Comparison of ENCODE assay signal across 8 cellular contexts in genomic region chr2:196239622-196240587, GRCh38.
DNase-seq lines count a peak whose midpoint lies in the region; ATAC-seq and TF ChIP-seq lines count a peak whose summit lies in the region.

No MANE protein-coding gene starts in this region.

- TF ChIP-seq EP300 in stomach (IDR thresholded peaks at IDR 0.05): no peak

- H3K27ac Mint-ChIP-seq in IgD-negative memory B cell (peak overlapping the region; percentile 94 to 98 (median 96)), glutamatergic neuron (ENCODE audit: unreplicated experiment) (no peak overlapping the region)

- intact Hi-C loops in stomach (cut with DNase I; ENCODE audit: low total_unique reads): no loop called here

- H3K4me3 Mint-ChIP-seq in IgD-negative memory B cell: peak overlapping the region; percentile 44 to 91 (median 75)
- H3K4me3 Mint-ChIP-seq in glutamatergic neuron (ENCODE audit: unreplicated experiment): no peak overlapping the region

- no peaks in the 10 kb centered on the region for H3K9me3 ChIP-seq in stomach

- no peaks in the 10 kb centered on the region for H3K27me3 ChIP-seq in stomach

- DNase-seq in Caki2 (ENCODE audit: low read depth) (peak; percentile 60), choroid plexus epithelial cell (ENCODE audit: low read depth) (peak; percentile 87), mucosa of gallbladder (ENCODE audit: low spot score) (peak; percentile 72), stomach (peak; percentile 67), glutamatergic neuron (no peak)
- DNase-seq in activated CD4-positive, CD25-positive, alpha-beta regulatory T cell (lab: John Stamatoyannopoulos, UW): peak; percentile 6 to 58 (median 42)

- no peaks in the 10 kb centered on the region for H3K27me3 Mint-ChIP-seq in IgD-negative memory B cell
- H3K27me3 Mint-ChIP-seq in glutamatergic neuron (ENCODE audit: unreplicated experiment): peaks cover 7% of the 10 kb centered on the region

- peak; percentile 39 for TF ChIP-seq CTCF in choroid plexus epithelial cell (conservative IDR thresholded peaks at IDR 0.05; ENCODE audit: low read depth, low read length)
- peak in 1 of 7 experiments; percentile 7 for TF ChIP-seq CTCF in stomach (IDR thresholded peaks at IDR 0.05)
- no peak for TF ChIP-seq CTCF in glutamatergic neuron (IDR thresholded peaks at IDR 0.05; ENCODE audit: partially characterized antibody, unreplicated experiment)

- ATAC-seq in GM21529 (IDR thresholded peaks at IDR 0.05; ENCODE audit: unreplicated experiment): peak; percentile 88

- H3K9me3 Mint-ChIP-seq in IgD-negative memory B cell (no peaks in the 10 kb centered on the region), glutamatergic neuron (ENCODE audit: unreplicated experiment) (peaks cover 3% of the 10 kb centered on the region)

- peaks cover 47 to 60% (median 58%) of the 10 kb centered on the region in 3 donors for H3K4me1 Mint-ChIP-seq in IgD-negative memory B cell
- no peaks in the 10 kb centered on the region for H3K4me1 Mint-ChIP-seq in glutamatergic neuron (ENCODE audit: low read depth, unreplicated experiment)

- in situ Hi-C loops in Caki2 (cut with HindIII; ENCODE audit: low pct_unique_long_range_greater_than_20kb, low sequenced_read_pairs): no loop called here

- H3K36me3 Mint-ChIP-seq in IgD-negative memory B cell (peaks cover 2% of the 10 kb centered on the region), glutamatergic neuron (ENCODE audit: unreplicated experiment) (peaks cover 17% of the 10 kb centered on the region)

- 42 to 66% (median 62%) methylated on average over 10 of the region's 10 CpGs for WGBS in stomach, 5 donors

- H3K4me1 ChIP-seq in stomach: peaks cover 0 to 14% (median 6%) of the 10 kb centered on the region in 4 donors

- no peaks in the 10 kb centered on the region for H3K36me3 ChIP-seq in stomach

- TF ChIP-seq POLR2A in stomach (IDR thresholded peaks at IDR 0.05): no peak

- H3K27ac ChIP-seq in stomach: peak overlapping the region; percentile 60 to 85 (median 70)

- no peak overlapping the region for H3K4me3 ChIP-seq in choroid plexus epithelial cell (ENCODE audit: low read depth, low read length)
- no peak overlapping the region for H3K4me3 ChIP-seq in stomach
